Comparison of ENCODE assay signal across 24 cellular contexts in genomic region chr10:129951251-129951808, GRCh38. TPM values are rescaled to one million over a fixed set of nuclear protein-coding genes. Genes with fewer than 3 reads are reported as not detected.
A peak's percentile ranks its signal among the peaks of the same experiment; 100 is the strongest.
DNase-seq lines count a peak whose midpoint lies in the region; ATAC-seq and TF ChIP-seq lines count a peak whose summit lies in the region.
"Had no signal": no experiment of that assay in that cellular context is flagged by ENCODE, and none has a peak within 500 bp of the region (broad histone marks: within the 10 kb centered on the region; RNA-seq: fewer than 3 reads in every experiment).

No MANE protein-coding gene starts in this region.

- no peaks in the 10 kb centered on the region for H3K36me3 Mint-ChIP-seq in neural progenitor cell

- DNase-seq in activated effector memory CD4-positive, alpha-beta T cell treated with anti-CD3 and anti-CD28 coated beads, Interleukin-2, amount 50 U/mL, for 16 hours, result peak; percentile 47
- no peak for DNase-seq in activated effector memory CD4-positive, alpha-beta T cell treated with Interleukin-2 at 50 U/mL for 16 hours
- DNase-seq in esophagus muscularis mucosa (ENCODE audit: extremely low spot score), result no peak
- no peak for DNase-seq in neural progenitor cell (ENCODE audit: low spot score)
- no peak for DNase-seq in thyroid gland
- no peak for DNase-seq in SIG-M5 (lab: John Stamatoyannopoulos, UW)
- no peak for DNase-seq in cortex of kidney (lab: John Stamatoyannopoulos, UW)
- DNase-seq: activated CD4-positive, CD25-positive, alpha-beta regulatory T cell treated with anti-CD3 and anti-CD28 coated beads, Interleukin-2, amount 50 U/mL, for 72 hours; activated CD8-positive, alpha-beta memory T cell treated with anti-CD3 and anti-CD28 coated beads for 24 hours; activated T-cell treated with anti-CD3 and anti-CD28 coated beads, Interleukin-2, amount 50 U/mL, for 48 hours; Caco-2; effector memory CD8-positive, alpha-beta T cell; esophagus squamous epithelium; NCI-H1092 treated with DMSO at 0.1 percent for 48 hours; NCI-H2107; NCI-H526; pancreas; stimulated activated CD4-positive, alpha-beta T cell treated with anti-CD3 and anti-CD28 coated beads, Interleukin-4, amount 100 ng/mL, for 1 hour had no signal

- TF ChIP-seq EP300 in esophagus muscularis mucosa (IDR thresholded peaks at IDR 0.05), result no peak

- TF ChIP-seq CTCF in esophagus muscularis mucosa (IDR thresholded peaks at IDR 0.05), result no peak
- TF ChIP-seq CTCF in neural progenitor cell (IDR thresholded peaks at IDR 0.05), result no peak
- TF ChIP-seq CTCF in thyroid gland (IDR thresholded peaks at IDR 0.05), result no peak

- H3K79me2 ChIP-seq in neural progenitor cell (ENCODE audit: low read depth), result no peaks in the 10 kb centered on the region

- H3K27ac ChIP-seq in esophagus muscularis mucosa (replicated peaks in 1 of 4) (peak overlapping the region in 3 of 4 donors; percentile 1 to 30 (median 27)), neural progenitor cell (no peak overlapping the region), thyroid gland (peak overlapping the region in 2 of 3 donors; percentile 8 to 33)
- H3K27ac ChIP-seq: BLaER1, pancreas, skin epidermis had no signal

- H3K4me1 ChIP-seq in esophagus muscularis mucosa (peaks cover 17 to 52% (median 24%) of the 10 kb centered on the region in 4 donors), neural progenitor cell (peaks cover 31% of the 10 kb centered on the region), thyroid gland (peaks cover 5 to 21% of the 10 kb centered on the region in 2 donors)
- H3K4me1 ChIP-seq: BLaER1 had no signal

- H3K36me3 ChIP-seq in esophagus muscularis mucosa, result no peaks in the 10 kb centered on the region
- no peaks in the 10 kb centered on the region for H3K36me3 ChIP-seq in neural progenitor cell
- H3K36me3 ChIP-seq in thyroid gland, result no peaks in the 10 kb centered on the region
- H3K36me3 ChIP-seq: BLaER1, esophagus squamous epithelium, pancreas had no signal

- 88% methylated on average over 18 of the region's 22 CpGs for WGBS in esophagus muscularis mucosa
- 84 to 85% methylated on average over 17 to 22 of the region's 22 CpGs for WGBS in thyroid gland, 2 donors

- peaks cover 4% of the 10 kb centered on the region for H4K20me1 ChIP-seq in neural progenitor cell (ENCODE audit: low read depth)

- H3K4me3 ChIP-seq in esophagus muscularis mucosa (no peak overlapping the region), neural progenitor cell (no peak overlapping the region), thyroid gland (replicated peaks in 1 of 3) (no peak overlapping the region)
- H3K4me3 ChIP-seq: BLaER1, esophagus squamous epithelium, pancreas, skin epidermis had no signal

- peaks cover 53% of the 10 kb centered on the region for H3K4me1 Mint-ChIP-seq in neural progenitor cell

- intact Hi-C loops in esophagus muscularis mucosa (cut with DNase I), result no loop called here
- intact Hi-C loops in thyroid gland (cut with DNase I), result no loop called here

- H3K27me3 Mint-ChIP-seq in neural progenitor cell (ENCODE audit: insufficient read depth, low read depth), result peaks cover 9% of the 10 kb centered on the region

- no peak overlapping the region for H3K9ac ChIP-seq in neural progenitor cell
- H3K9ac ChIP-seq: BLaER1 had no signal

- no peak for ATAC-seq in GM21360 (IDR thresholded peaks at IDR 0.05; ENCODE audit: unreplicated experiment)
- ATAC-seq: activated naive CD4-positive, alpha-beta T cell treated with anti-CD3 and anti-CD28 coated beads, Interleukin-2, amount 50 U/mL, for 72 hours; effector memory CD8-positive, alpha-beta T cell; pancreas had no signal

- no peak overlapping the region for H3K4me3 Mint-ChIP-seq in neural progenitor cell
- H3K4me3 Mint-ChIP-seq: effector memory CD8-positive, alpha-beta T cell; stimulated activated naive CD8-positive, alpha-beta T cell treated with anti-CD3 and anti-CD28 coated beads, Interleukin-15, Interleukin-2, amounts not matched to agents 100 ng/mL and 50 ng/mL, for 24 hours had no signal

- H3K9me3 Mint-ChIP-seq in neural progenitor cell, result no peaks in the 10 kb centered on the region
- H3K9me3 Mint-ChIP-seq: activated naive CD4-positive, alpha-beta T cell treated with anti-CD3 and anti-CD28 coated beads, Interleukin-2, amount 50 U/mL, for 72 hours; effector memory CD8-positive, alpha-beta T cell; stimulated activated naive CD8-positive, alpha-beta T cell treated with anti-CD3 and anti-CD28 coated beads, Interleukin-15, Interleukin-2, amounts not matched to agents 100 ng/mL and 50 ng/mL, for 24 hours had no signal

- peaks cover 6% of the 10 kb centered on the region for H3F3A ChIP-seq in neural progenitor cell (ENCODE audit: low read depth)

- H3K9me3 ChIP-seq in esophagus muscularis mucosa, result no peaks in the 10 kb centered on the region
- no peaks in the 10 kb centered on the region for H3K9me3 ChIP-seq in neural progenitor cell (ENCODE audit: low read depth)
- H3K9me3 ChIP-seq in thyroid gland, result no peaks in the 10 kb centered on the region
- H3K9me3 ChIP-seq: BLaER1, Caco-2, esophagus squamous epithelium, pancreas had no signal

- H3K4me2 ChIP-seq in neural progenitor cell, result no peak overlapping the region
- H3K4me2 ChIP-seq: BLaER1 had no signal

- H3K27ac Mint-ChIP-seq in neural progenitor cell, result peak overlapping the region; percentile 69
- H3K27ac Mint-ChIP-seq: activated naive CD4-positive, alpha-beta T cell treated with anti-CD3 and anti-CD28 coated beads, Interleukin-2, amount 50 U/mL, for 72 hours; effector memory CD8-positive, alpha-beta T cell; stimulated activated naive CD8-positive, alpha-beta T cell treated with anti-CD3 and anti-CD28 coated beads, Interleukin-15, Interleukin-2, amounts not matched to agents 100 ng/mL and 50 ng/mL, for 24 hours had no signal

- H2AFZ ChIP-seq in neural progenitor cell (replicated peaks), result no peak overlapping the region

- peaks cover 0 to 71% (median 4%) of the 10 kb centered on the region in 4 donors for H3K27me3 ChIP-seq in esophagus muscularis mucosa
- H3K27me3 ChIP-seq in neural progenitor cell, result peaks cover 59% of the 10 kb centered on the region
- H3K27me3 ChIP-seq in thyroid gland, result peaks cover 1% of the 10 kb centered on the region

- TF ChIP-seq POLR2A in esophagus muscularis mucosa (IDR thresholded peaks at IDR 0.05; ENCODE audit: low read depth) (no peak), thyroid gland (IDR thresholded peaks at IDR 0.05) (no peak)

RNA-seq across cellular contexts. Expression of gene EBF3, which starts 12.7 kb away (rescaled TPM):
- 1 to 10 TPM; 2.9 to 7.3 (median 5.2) TPM for total RNA-seq in esophagus muscularis mucosa
- total RNA-seq in neural progenitor cell (ENCODE audit: low replicate concordance), result 0.15 and 0.40 TPM in 2 replicates
- total RNA-seq in thyroid gland, result 10 to 100 TPM in 1 of 4 donors, 1 to 10 TPM in 3; 6.8 to 12.5 (median 8.8) TPM
- total RNA-seq: A172; activated naive CD4-positive, alpha-beta T cell treated with anti-CD3 and anti-CD28 coated beads, Interleukin-2, amount 50 U/mL, for 72 hours had no signal
